Comparison of ENCODE assay signal across 12 cellular contexts in genomic region chr10:95518455-95519131, GRCh38. TPM values are rescaled to one million over a fixed set of nuclear protein-coding genes. Genes with fewer than 3 reads are reported as not detected.
DNase-seq lines count a peak whose midpoint lies in the region; ATAC-seq, FAIRE-seq and TF ChIP-seq lines count a peak whose summit lies in the region.
"Had no signal": no experiment of that assay in that cellular context is flagged by ENCODE, and none has a peak within 500 bp of the region (broad histone marks: within the 10 kb centered on the region; RNA-seq: fewer than 3 reads in every experiment).

No MANE protein-coding gene starts in this region.

- H3K36me3 ChIP-seq in left ventricle myocardium inferior (no peaks in the 10 kb centered on the region), pancreas (no peaks in the 10 kb centered on the region), aorta (ENCODE audit: control insufficient read depth in 1 of 2, insufficient read depth in 2 of 2, low read length in 1 of 2) (peaks cover 0 to 2% of the 10 kb centered on the region in 2 donors)

- H3K9me3 Mint-ChIP-seq in HFFc6 = no peaks in the 10 kb centered on the region
- H3K9me3 Mint-ChIP-seq: CD4-positive, CD25-positive, alpha-beta regulatory T cell had no signal

- H3K9me3 ChIP-seq in left ventricle myocardium inferior (replicated peaks) (no peaks in the 10 kb centered on the region), pancreas (no peaks in the 10 kb centered on the region), aorta (ENCODE audit: control insufficient read depth, low read length) (no peaks in the 10 kb centered on the region)

- intact Hi-C loops in Right ventricle myocardium inferior (cut with DNase I) (loop anchor here (2.0 to 5.0 kb wide), 2 partner anchors 22 to 39 kb away; no protein-coding TSS in a partner anchor), cardiac septum (cut with DNase I) (no loop called here), left ventricle myocardium inferior (cut with micrococcal nuclease) (no loop called here), pancreas (cut with DNase I) (no loop called here), aorta (cut with DNase I) (loop anchor here in 1 of 2 donors (5.0 kb wide), 1 partner anchor 39 kb away; no protein-coding TSS in a partner anchor)

- POLR2A ChIA-PET in RWPE1 (lab: Yijun Ruan, JAX; ENCODE audit: low non-redundant PET) = interaction anchor here (0.5 kb wide), 1 partner anchor 21 kb away, joined by 3 read pairs; no protein-coding TSS in a partner anchor

- CTCF ChIA-PET in RWPE1 (lab: Yijun Ruan, JAX) = no interaction called here

- peaks cover 99% of the 10 kb centered on the region for H3K4me1 ChIP-seq in left ventricle myocardium inferior
- peaks cover 36 to 48% (median 44%) of the 10 kb centered on the region in 3 donors for H3K4me1 ChIP-seq in pancreas
- H3K4me1 ChIP-seq in aorta (ENCODE audit: control insufficient read depth in 1 of 2, insufficient read depth in 2 of 2, low read length in 2 of 2) = peaks cover 12 to 19% of the 10 kb centered on the region in 2 donors

- H3K4me1 Mint-ChIP-seq in HFFc6 (ENCODE audit: low read depth) = 0 out of 2 replicates have a peak, but pooled peaks cover 6% of the 10 kb centered on the region
- H3K4me1 Mint-ChIP-seq: CD4-positive, CD25-positive, alpha-beta regulatory T cell had no signal

- H3K27me3 ChIP-seq in left ventricle myocardium inferior (ENCODE audit: low read depth) (no peaks in the 10 kb centered on the region), pancreas (no peaks in the 10 kb centered on the region), aorta (ENCODE audit: control insufficient read depth in 1 of 2, insufficient read depth in 2 of 2, low read length in 1 of 2) (no peaks in the 10 kb centered on the region)

- H3K27ac ChIP-seq in left ventricle myocardium inferior (replicated peaks) (peak overlapping the region; percentile 87), pancreas (peak overlapping the region; percentile 6 to 43 (median 28)), aorta (ENCODE audit: low read depth in 1 of 2, low read length in 2 of 2) (peak overlapping the region; percentile 93 to 96), RWPE1 (no peak overlapping the region)

- DNase-seq in Right ventricle myocardium inferior (ENCODE audit: missing footprints) = no peak
- no peak for DNase-seq in cardiac septum (ENCODE audit: low spot score)
- DNase-seq in left ventricle myocardium inferior = no peak
- no peak for DNase-seq in pancreas
- DNase-seq in aorta = no peak
- DNase-seq in effector CD8-positive, alpha-beta T cell (lab: John Stamatoyannopoulos, UW) = no peak
- no peak for DNase-seq in HFFc6
- no peak for DNase-seq in RWPE1 (ENCODE audit: low spot score)
- DNase-seq: amniotic stem cell; CD4-positive, CD25-positive, alpha-beta regulatory T cell had no signal

- H3K27me3 Mint-ChIP-seq in HFFc6 (ENCODE audit: insufficient read depth) = no peaks in the 10 kb centered on the region; the same call in none of the 2 replicates

- H3K4me3 ChIP-seq in left ventricle myocardium inferior = peak overlapping the region; percentile 15
- H3K4me3 ChIP-seq in pancreas = no peak overlapping the region
- H3K4me3 ChIP-seq in aorta (ENCODE audit: low read length in 2 of 2) = no peak overlapping the region

- no peaks in the 10 kb centered on the region for H3K36me3 Mint-ChIP-seq in HFFc6 (ENCODE audit: low read depth)
- H3K36me3 Mint-ChIP-seq: CD4-positive, CD25-positive, alpha-beta regulatory T cell had no signal

- peak; percentile 8 for ATAC-seq in Right ventricle myocardium inferior
- peak in 2 of 4 donors; percentile 14 to 17 for ATAC-seq in pancreas
- peak; percentile 9 for ATAC-seq in aorta (ENCODE audit: low FRiP score)

- FAIRE-seq in pancreas (lab: Jason Lieb, UNC) = no peak
- FAIRE-seq: A204.1, H1 had no signal

- H3K4me3 Mint-ChIP-seq in HFFc6 = no peak overlapping the region
- H3K4me3 Mint-ChIP-seq: CD4-positive, CD25-positive, alpha-beta regulatory T cell had no signal

- H3K27ac Mint-ChIP-seq in HFFc6 = no peak overlapping the region
- H3K27ac Mint-ChIP-seq: CD4-positive, CD25-positive, alpha-beta regulatory T cell had no signal

- TF ChIP-seq CTCF in left ventricle myocardium inferior (IDR thresholded peaks at IDR 0.05; ENCODE audit: borderline replicate concordance) (no peak), pancreas (IDR thresholded peaks at IDR 0.05) (no peak), HFFc6 (IDR thresholded peaks at IDR 0.05) (no peak), RWPE1 (conservative IDR thresholded peaks at IDR 0.05; ENCODE audit: low read depth) (no peak)

- 61 to 73% methylated on average over 4 of the region's 4 CpGs for WGBS in pancreas, 2 donors
- 21 to 22% methylated on average over 4 of the region's 4 CpGs for WGBS in aorta, 2 donors

RNA-seq across cellular contexts. Expression of gene SORBS1, which starts 42.6 kb away (rescaled TPM):
- total RNA-seq in Right ventricle myocardium inferior (666 TPM), cardiac septum (1,045 TPM), left ventricle myocardium inferior (896 TPM), pancreas (10 to 100 TPM; 14.4 to 25.6 (median 17.8) TPM), aorta (1,000 to 10,000 TPM in 1 of 2 donors, 100 to 1,000 TPM in 1; 591 to 1,478 TPM)
- polyA plus RNA-seq in pancreas (10 to 100 TPM; 11.4 to 13.3 TPM), aorta (100 to 1,000 TPM; 371 to 372 TPM)
- total RNA-seq in HFFc6 (2021; fragmentation: NEBNext Ultra II Directional; extraction: Animal tissue kit (Norgen Biotek cat#: 25700)) = under 1 TPM; 0.05 to 0.26 (median 0.18) TPM

Comparison
In these comparisons a context has a peak if more than half of its experiments do, and no peak if none do; other contexts are left out.
1. RNA of gene SORBS1, which starts 42.6 kb away (total RNA-seq): 591 to 1,478 TPM in aorta, 1,045 TPM in cardiac septum (single experiment), 896 TPM in left ventricle myocardium inferior (single experiment) and 666 TPM in Right ventricle myocardium inferior (single experiment); 14.4 to 25.6 TPM in pancreas and 0.05 to 0.26 TPM in HFFc6; every median in the first group is over 10 times any median in the second.